ENCODE assay signal across 23 cellular contexts in genomic region chr10:76523215-76523614, GRCh38.
DNase-seq lines count a peak whose midpoint lies in the region; ATAC-seq, FAIRE-seq and TF ChIP-seq lines count a peak whose summit lies in the region.
"Had no signal": no experiment of that assay in that cellular context is flagged by ENCODE, and none has a peak within 500 bp of the region (broad histone marks: within the 10 kb centered on the region; RNA-seq: fewer than 3 reads in every experiment).

No MANE protein-coding gene starts in this region.

- no peaks in the 10 kb centered on the region for H4K20me1 ChIP-seq in fibroblast of lung (ENCODE audit: control insufficient read depth, extremely low read depth, insufficient read depth, low read length)

- DNase-seq in left cardiac atrium = peak; percentile 67
- DNase-seq in Right ventricle myocardium superior = no peak
- peak; percentile 50 to 59 for DNase-seq in fibroblast of lung (ENCODE audit: low read depth in 2 of 2)
- DNase-seq in osteocyte (ENCODE audit: extremely low spot score, unreplicated experiment) = no peak
- DNase-seq in uterus = peak; percentile 45 to 65
- no peak for DNase-seq in GM12892 (ENCODE audit: insufficient read length)
- no peak for DNase-seq in progenitor cell of endocrine pancreas (ENCODE audit: low spot score, unreplicated experiment)
- DNase-seq: activated naive CD4-positive, alpha-beta T cell treated with anti-CD3 and anti-CD28 coated beads for 36 hours; activated T-cell treated with anti-CD3 and anti-CD28 coated beads, Interleukin-2, amount 50 U/mL, for 24 hours; DND-41; effector CD8-positive, alpha-beta T cell; glutamatergic neuron; H7; KG1; NCI-H1048; NCI-H2081; NCI-H510A; RPMI8226 had no signal

- no peak overlapping the region for H3K27ac ChIP-seq in fibroblast of lung (ENCODE audit: insufficient read depth, low read length)
- peak overlapping the region; percentile 73 to 78 for H3K27ac ChIP-seq in uterus
- H3K27ac ChIP-seq: tibial nerve had no signal

- H3K79me2 ChIP-seq in fibroblast of lung (ENCODE audit: control insufficient read depth, insufficient read depth, low read length) = no peaks in the 10 kb centered on the region

- H3K9ac ChIP-seq in fibroblast of lung (ENCODE audit: insufficient read depth, low read length) = no peak overlapping the region

- TF ChIP-seq CTCF in fibroblast of lung (conservative IDR thresholded peaks at IDR 0.05 in 1 of 2, IDR thresholded peaks at IDR 0.05 in 1 of 2; ENCODE audit: low read depth in 1 of 2, low read length in 2 of 2) = no peak
- TF ChIP-seq CTCF in osteocyte (IDR thresholded peaks at IDR 0.05) = no peak
- TF ChIP-seq CTCF in uterus (IDR thresholded peaks at IDR 0.05) = no peak
- no peak for TF ChIP-seq CTCF in progenitor cell of endocrine pancreas (IDR thresholded peaks at IDR 0.05; ENCODE audit: unreplicated experiment)

- H3K27me3 Mint-ChIP-seq in osteocyte (ENCODE audit: unreplicated experiment) (no peaks in the 10 kb centered on the region), progenitor cell of endocrine pancreas (no peaks in the 10 kb centered on the region)
- H3K27me3 Mint-ChIP-seq: activated T-cell treated with anti-CD3 and anti-CD28 coated beads, Interleukin-2, amount 50 U/mL, for 24 hours had no signal

- no peak for FAIRE-seq in GM12892 (lab: Jason Lieb, UNC)

- no peak overlapping the region for H2AFZ ChIP-seq in fibroblast of lung (ENCODE audit: low read length)

- H3K4me3 ChIP-seq in fibroblast of lung (replicated peaks in 1 of 4; ENCODE audit: control extremely low read depth in 1 of 4, insufficient read depth in 1 of 4, low read depth in 3 of 4, low read length in 4 of 4) = no peak overlapping the region
- H3K4me3 ChIP-seq in uterus = no peak overlapping the region
- H3K4me3 ChIP-seq: mucosa of descending colon, tibial nerve had no signal

- no peaks in the 10 kb centered on the region for H3K27me3 ChIP-seq in fibroblast of lung (ENCODE audit: control insufficient read depth, insufficient read depth, low read length)
- H3K27me3 ChIP-seq in uterus = no peaks in the 10 kb centered on the region
- H3K27me3 ChIP-seq: tibial nerve had no signal

- no peaks in the 10 kb centered on the region for H3K9me3 ChIP-seq in fibroblast of lung (ENCODE audit: control insufficient read depth, insufficient read depth, low read depth, low read length)
- no peaks in the 10 kb centered on the region for H3K9me3 ChIP-seq in uterus
- H3K9me3 ChIP-seq: mucosa of descending colon had no signal

- H3K9me3 Mint-ChIP-seq in osteocyte (ENCODE audit: unreplicated experiment) (no peaks in the 10 kb centered on the region), progenitor cell of endocrine pancreas (ENCODE audit: low read depth) (peaks cover 5% of the 10 kb centered on the region)
- H3K9me3 Mint-ChIP-seq: activated naive CD4-positive, alpha-beta T cell treated with anti-CD3 and anti-CD28 coated beads for 36 hours had no signal

- TF ChIP-seq POLR2A in uterus (IDR thresholded peaks at IDR 0.05) (no peak), GM12892 (IDR thresholded peaks at IDR 0.05; ENCODE audit: low read depth, low read length) (no peak)

- no peak overlapping the region for H3K4me3 Mint-ChIP-seq in osteocyte (ENCODE audit: unreplicated experiment)
- no peak overlapping the region for H3K4me3 Mint-ChIP-seq in progenitor cell of endocrine pancreas (ENCODE audit: low read depth)
- H3K4me3 Mint-ChIP-seq: activated naive CD4-positive, alpha-beta T cell treated with anti-CD3 and anti-CD28 coated beads for 36 hours; activated T-cell treated with anti-CD3 and anti-CD28 coated beads, Interleukin-2, amount 50 U/mL, for 24 hours; stimulated activated effector memory CD8-positive, alpha-beta T cell treated with anti-CD3 and anti-CD28 coated beads, Interleukin-12 subunit alpha, Interleukin-12 subunit beta, amount 100 ng/mL, for 72 hours had no signal

- H3K36me3 Mint-ChIP-seq in osteocyte (ENCODE audit: unreplicated experiment) = no peaks in the 10 kb centered on the region
- no peaks in the 10 kb centered on the region for H3K36me3 Mint-ChIP-seq in progenitor cell of endocrine pancreas (ENCODE audit: insufficient read depth)
- H3K36me3 Mint-ChIP-seq: stimulated activated effector memory CD8-positive, alpha-beta T cell treated with anti-CD3 and anti-CD28 coated beads, Interleukin-12 subunit alpha, Interleukin-12 subunit beta, amount 100 ng/mL, for 72 hours had no signal

- peak; percentile 72 to 76 for ATAC-seq in left cardiac atrium
- ATAC-seq in Right ventricle myocardium superior (ENCODE audit: poor library complexity) = no peak
- no peak for ATAC-seq in HG02642 (IDR thresholded peaks at IDR 0.05; ENCODE audit: poor library complexity, unreplicated experiment)
- ATAC-seq: esophagus mucosa; mucosa of descending colon; stimulated activated effector memory CD8-positive, alpha-beta T cell treated with anti-CD3 and anti-CD28 coated beads, Interleukin-12 subunit alpha, Interleukin-12 subunit beta, amount 100 ng/mL, for 72 hours had no signal

- peak overlapping the region; percentile 32 for H3K27ac Mint-ChIP-seq in osteocyte (ENCODE audit: unreplicated experiment)
- no peak overlapping the region for H3K27ac Mint-ChIP-seq in progenitor cell of endocrine pancreas
- H3K27ac Mint-ChIP-seq: activated naive CD4-positive, alpha-beta T cell treated with anti-CD3 and anti-CD28 coated beads for 36 hours; activated T-cell treated with anti-CD3 and anti-CD28 coated beads, Interleukin-2, amount 50 U/mL, for 24 hours; stimulated activated effector memory CD8-positive, alpha-beta T cell treated with anti-CD3 and anti-CD28 coated beads, Interleukin-12 subunit alpha, Interleukin-12 subunit beta, amount 100 ng/mL, for 72 hours had no signal

- no peak overlapping the region for H3K4me2 ChIP-seq in fibroblast of lung (ENCODE audit: extremely low read depth, insufficient read depth, low read length)

- H3K4me1 Mint-ChIP-seq in osteocyte (ENCODE audit: unreplicated experiment) = peaks cover 42% of the 10 kb centered on the region
- peaks cover 24% of the 10 kb centered on the region for H3K4me1 Mint-ChIP-seq in progenitor cell of endocrine pancreas (ENCODE audit: low read depth)
- H3K4me1 Mint-ChIP-seq: stimulated activated effector memory CD8-positive, alpha-beta T cell treated with anti-CD3 and anti-CD28 coated beads, Interleukin-12 subunit alpha, Interleukin-12 subunit beta, amount 100 ng/mL, for 72 hours had no signal

- intact Hi-C loops in left cardiac atrium (cut with DNase I) (no loop called here), Right ventricle myocardium superior (cut with DNase I) (no loop called here), uterus (cut with DNase I; ENCODE audit: low total_unique reads) (no loop called here)

- no peaks in the 10 kb centered on the region for H3K36me3 ChIP-seq in fibroblast of lung (ENCODE audit: control insufficient read depth, insufficient read depth, low read length)
- no peaks in the 10 kb centered on the region for H3K36me3 ChIP-seq in uterus
- H3K36me3 ChIP-seq: tibial nerve had no signal

- H3K4me1 ChIP-seq in fibroblast of lung (ENCODE audit: control insufficient read depth, extremely low read depth, insufficient read depth, low read length) (no peaks in the 10 kb centered on the region), uterus (peaks cover 0 to 5% of the 10 kb centered on the region in 2 donors)
- H3K4me1 ChIP-seq: tibial nerve had no signal

Comparison
In these comparisons a context has a peak if more than half of its experiments do, and no peak if none do; other contexts are left out.
1. ATAC-seq: peak in left cardiac atrium (2 of 2); none in Right ventricle myocardium superior (single experiment) and HG02642 (single experiment).
2. DNase-seq: peak in left cardiac atrium (single experiment), fibroblast of lung (2 of 2) and uterus (2 of 2); none in Right ventricle myocardium superior (single experiment), osteocyte (single experiment), GM12892 (single experiment) and progenitor cell of endocrine pancreas (single experiment).